In the genomic region with DNA sequence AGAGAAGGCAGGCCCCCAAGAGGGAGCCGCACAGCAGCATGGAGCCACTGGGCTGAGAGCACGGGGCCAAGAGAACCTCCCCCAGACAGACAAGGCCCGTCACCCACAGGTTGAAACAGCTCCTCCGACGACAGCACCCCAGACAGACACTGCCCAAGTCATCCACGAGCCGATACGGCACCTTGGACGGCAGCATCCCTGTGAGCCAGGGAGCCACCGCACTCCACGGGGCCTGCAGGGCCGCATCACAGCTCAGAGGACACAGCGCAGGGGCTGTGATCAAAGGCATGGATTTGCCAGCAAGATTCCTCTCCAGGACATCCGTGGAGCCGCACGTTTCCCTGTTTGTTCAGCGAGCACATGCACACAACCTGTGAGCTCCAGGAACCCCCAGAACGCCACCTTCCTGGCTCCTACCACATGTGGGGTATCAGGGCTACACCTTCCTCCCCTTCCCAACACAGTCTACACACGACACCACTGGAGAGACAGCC, we compare ENCODE assay signal across 9 cellular contexts. TPM values are rescaled to one million over a fixed set of nuclear protein-coding genes. Genes with fewer than 3 reads are reported as not detected.
DNase-seq lines count a peak whose midpoint lies in the region; ATAC-seq, FAIRE-seq and TF ChIP-seq lines count a peak whose summit lies in the region.
"Had no signal": no experiment of that assay in that cellular context is flagged by ENCODE, and none has a peak within 500 bp of the region (broad histone marks: within the 10 kb centered on the region; RNA-seq: fewer than 3 reads in every experiment).

No MANE protein-coding gene starts in this region.

- H2BK120ac ChIP-seq in mesendoderm (ENCODE audit: low read depth, low read length): no peak overlapping the region

- H3K4me1 ChIP-seq in astrocyte (ENCODE audit: insufficient read depth, low read length) (peaks cover 22% of the 10 kb centered on the region), mesendoderm (ENCODE audit: control insufficient read depth, low read depth, low read length) (peaks cover 5% of the 10 kb centered on the region)

- H3K27me3 ChIP-seq in astrocyte (ENCODE audit: insufficient read depth, low read length) (no peaks in the 10 kb centered on the region), mesendoderm (ENCODE audit: insufficient read depth, low read length, poor library complexity) (no peaks in the 10 kb centered on the region)

- H4K20me1 ChIP-seq in astrocyte (ENCODE audit: insufficient read depth, low read length): peaks cover 70% of the 10 kb centered on the region

- H3K23ac ChIP-seq in mesendoderm (ENCODE audit: low read length): peak overlapping the region; percentile 66

- H2AK5ac ChIP-seq in mesendoderm (ENCODE audit: low read length): no peak overlapping the region

- H3K27ac ChIP-seq in astrocyte (ENCODE audit: low read depth, low read length) (no peak overlapping the region), mesendoderm (ENCODE audit: low read depth, low read length) (no peak overlapping the region)

- H3K4me2 ChIP-seq in astrocyte (ENCODE audit: low read length) (no peak overlapping the region), mesendoderm (ENCODE audit: low read length) (no peak overlapping the region)

- no peak overlapping the region for H3K4ac ChIP-seq in mesendoderm (ENCODE audit: low read depth, low read length)

- H3K36me3 Mint-ChIP-seq in astrocyte (ENCODE audit: low read depth, unreplicated experiment): peaks cover 5% of the 10 kb centered on the region

- no peak overlapping the region for H2BK5ac ChIP-seq in mesendoderm (ENCODE audit: low read length)

- no CpG with 5 or more reads among the region's 19 CpGs for WGBS in mesendoderm (ENCODE audit: extremely low coverage, insufficient coverage, low lambda C conversion rate)

- TF ChIP-seq CTCF in astrocyte (IDR thresholded peaks at IDR 0.05; ENCODE audit: insufficient read depth, low read depth, low read length): no peak

- intact Hi-C loops in cardiac septum (cut with DNase I): loop anchor here (2.0 to 5.0 kb wide), 2 partner anchors 34 to 78 kb away; no protein-coding TSS in a partner anchor
- intact Hi-C loops in Right ventricle myocardium superior (cut with DNase I): loop anchor here (5.0 kb wide), 2 partner anchors 78 to 102 kb away; a partner anchor contains a TSS

- no peak overlapping the region for H4K8ac ChIP-seq in mesendoderm (ENCODE audit: low read depth, low read length)

- H3K4me3 Mint-ChIP-seq in astrocyte (ENCODE audit: unreplicated experiment): no peak overlapping the region

- no peak overlapping the region for H2AFZ ChIP-seq in astrocyte (ENCODE audit: low read depth, low read length)

- peaks cover 19% of the 10 kb centered on the region for H3K79me1 ChIP-seq in mesendoderm (ENCODE audit: low read length)

- no peaks in the 10 kb centered on the region for H3K27me3 Mint-ChIP-seq in astrocyte (ENCODE audit: low read depth, unreplicated experiment)

- peaks cover 1% of the 10 kb centered on the region for H3K9me3 Mint-ChIP-seq in astrocyte (ENCODE audit: unreplicated experiment)

- peaks cover 19% of the 10 kb centered on the region for H3K4me1 Mint-ChIP-seq in astrocyte (ENCODE audit: low read depth, unreplicated experiment)

- no peak overlapping the region for H4K5ac ChIP-seq in mesendoderm (ENCODE audit: low read length)

- DNase-seq in cardiac septum (ENCODE audit: low spot score) (peak; percentile 73), Right ventricle myocardium superior (no peak), astrocyte (ENCODE audit: low read depth) (no peak), mesendoderm (no peak), ureter (ENCODE audit: low spot score) (peak; percentile 33)
- DNase-seq: NCI-H774 had no signal

- no peak for ATAC-seq in Right ventricle myocardium superior (ENCODE audit: poor library complexity)
- ATAC-seq in GM21529 (IDR thresholded peaks at IDR 0.05; ENCODE audit: unreplicated experiment): no peak
- ATAC-seq in GM19328 (IDR thresholded peaks at IDR 0.05; ENCODE audit: unreplicated experiment): no peak
- no peak for ATAC-seq in GM21717 (IDR thresholded peaks at IDR 0.05; ENCODE audit: unreplicated experiment)

- H3K36me3 ChIP-seq in astrocyte (ENCODE audit: insufficient read depth, low read length) (no peaks in the 10 kb centered on the region), mesendoderm (ENCODE audit: control insufficient read depth, insufficient read depth, low read length) (no peaks in the 10 kb centered on the region)

- H3K79me2 ChIP-seq in astrocyte (ENCODE audit: insufficient read depth, low read length) (peaks cover 82% of the 10 kb centered on the region), mesendoderm (ENCODE audit: control insufficient read depth, insufficient read depth, low read length) (peaks cover 71% of the 10 kb centered on the region)

- H3K4me3 ChIP-seq in astrocyte (ENCODE audit: insufficient read depth, low read depth, low read length): no peak overlapping the region
- H3K4me3 ChIP-seq in mesendoderm (ENCODE audit: low read length): no peak overlapping the region

- FAIRE-seq in astrocyte (lab: Jason Lieb, UNC): no peak

- no peak overlapping the region for H2BK15ac ChIP-seq in mesendoderm (replicated peaks; ENCODE audit: low read depth)

- H3K9ac ChIP-seq in astrocyte (ENCODE audit: low read length): no peak overlapping the region
- no peak overlapping the region for H3K9ac ChIP-seq in mesendoderm (ENCODE audit: low read length)

- H3K56ac ChIP-seq in mesendoderm (ENCODE audit: low read length): no peak overlapping the region

- H3K27ac Mint-ChIP-seq in astrocyte (ENCODE audit: unreplicated experiment): peak overlapping the region; percentile 26

- no peak overlapping the region for H3K18ac ChIP-seq in mesendoderm (ENCODE audit: low read length)

- peaks cover under 1% of the 10 kb centered on the region for H3K9me3 ChIP-seq in astrocyte (ENCODE audit: insufficient read depth, low read depth, low read length)

RNA-seq across cellular contexts. Expression of a gene that starts 3.9 kb away (rescaled TPM):
- total RNA-seq in cardiac septum (129 TPM), Right ventricle myocardium superior (133 TPM), astrocyte (115 and 136 TPM in 2 replicates), ureter (171 TPM)
- polyA plus RNA-seq in mesendoderm (2013, experiment 1 of 2): 64.9 TPM
- 65.1 TPM for polyA plus RNA-seq in mesendoderm (2013, experiment 2 of 2)

RNA-seq across cellular contexts. Expression of a gene that starts 44.7 kb away (rescaled TPM):
- total RNA-seq in cardiac septum (55.2 TPM), Right ventricle myocardium superior (50.3 TPM), astrocyte (73.3 and 79.3 TPM in 2 replicates), ureter (75.3 TPM)
- 57.0 TPM for polyA plus RNA-seq in mesendoderm (2013, experiment 1 of 2)
- polyA plus RNA-seq in mesendoderm (2013, experiment 2 of 2): 55.7 TPM

Comparison
In these comparisons a context has a peak if more than half of its experiments do, and no peak if none do; other contexts are left out.
1. DNase-seq: peak in cardiac septum (single experiment) and ureter (single experiment); none in Right ventricle myocardium superior (single experiment), astrocyte (single experiment) and mesendoderm (single experiment).